In genomic region chr20:62768815-62769287, GRCh38 we compare ENCODE assay signal across 1 cellular context.
TF ChIP-seq lines count a peak whose summit lies in the region.

No MANE protein-coding gene starts in this region.

TF ChIP-seq in H1, 55 proteins besides CTCF, POLR2A, EP300 and RAD21 (continued from another document):
- TF ChIP-seq BRCA1 (IDR thresholded peaks at IDR 0.05; ENCODE audit: low read depth, low read length) (no peak), EGR1 (IDR thresholded peaks at IDR 0.05; ENCODE audit: borderline replicate concordance, low read depth, low read length) (no peak), YY1 (IDR thresholded peaks at IDR 0.05; ENCODE audit: low read depth, low read length) (no peak), RFX5 (IDR thresholded peaks at IDR 0.05; ENCODE audit: borderline replicate concordance, low read depth, low read length) (no peak), E2F6 (IDR thresholded peaks at IDR 0.05) (no peak)
